In the genomic region with DNA sequence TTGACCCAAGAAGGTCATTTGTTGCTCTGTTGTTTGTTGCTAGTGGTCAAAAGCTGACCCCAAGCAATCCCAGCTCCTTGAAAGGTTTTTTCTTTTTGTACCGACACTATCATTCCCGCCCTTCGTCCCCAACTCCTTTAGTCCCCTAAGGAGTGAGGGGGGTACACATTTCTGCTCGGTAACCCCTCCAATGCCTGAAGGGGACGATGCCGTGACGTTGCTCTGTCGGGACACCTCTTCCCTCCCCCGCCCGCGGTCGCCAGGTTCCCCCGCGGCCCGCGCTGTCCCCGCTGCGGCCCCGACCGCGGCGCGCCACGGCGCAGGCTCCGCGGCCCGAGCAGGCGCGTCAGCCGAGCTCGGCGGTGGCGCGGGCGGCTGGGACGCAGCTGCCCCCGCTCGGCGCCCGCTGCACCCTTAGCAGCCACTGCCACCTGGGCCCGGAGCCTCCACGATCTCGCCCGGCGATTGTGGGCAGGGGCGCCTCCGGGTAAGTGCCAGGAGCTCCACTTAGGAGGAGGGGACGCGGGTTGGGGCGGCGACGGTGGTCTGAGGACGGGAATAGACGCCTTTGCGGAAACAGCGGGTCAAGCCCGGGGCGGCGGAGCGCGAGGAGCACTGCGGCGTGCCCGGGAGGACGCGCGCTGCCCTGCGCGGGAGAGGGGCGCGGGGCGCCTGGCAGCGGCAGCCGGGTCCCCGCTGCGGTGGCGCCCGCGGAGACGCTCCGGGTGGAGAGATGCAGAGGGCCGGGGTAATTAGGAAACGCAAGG, we compare ENCODE assay signal across 8 cellular contexts. TPM values are rescaled to one million over a fixed set of nuclear protein-coding genes. Genes with fewer than 3 reads are reported as not detected.
DNase-seq lines count a peak whose midpoint lies in the region; ATAC-seq and TF ChIP-seq lines count a peak whose summit lies in the region.

Gene GLRB (plus strand): TSS at position 340 of the 767 bp plus-strand sequence. CDS start 1,875 bp downstream, outside the sequence.

- H3K4me3 Mint-ChIP-seq in activated T-cell treated with anti-CD3 and anti-CD28 coated beads, Interleukin-2, amount 50 U/mL, for 4 hours: peak within 1 kb of the TSS; percentile 11
- H3K4me3 Mint-ChIP-seq in activated T-cell treated with anti-CD3 and anti-CD28 coated beads, Interleukin-2, amount 50 U/mL, for 24 hours: no peak within 1 kb of the TSS
- no peak within 1 kb of the TSS for H3K4me3 Mint-ChIP-seq in T-helper 2 cell treated with Interferon-gamma antibody and Interleukin-4, amounts not matched to agents 5 μg/mL and 100 μg/mL, for 36 hours

- H3K27me3 ChIP-seq in body of pancreas: no peaks in the 10 kb centered on the region
- H3K27me3 ChIP-seq in gastrocnemius medialis: no peaks in the 10 kb centered on the region

- H3K36me3 ChIP-seq in body of pancreas (replicated peaks in 1 of 2; ENCODE audit: insufficient read depth in 1 of 2, low read depth in 2 of 2) (no peaks in the 10 kb centered on the region), gastrocnemius medialis (no peaks in the 10 kb centered on the region)

- TF ChIP-seq POLR2A in body of pancreas (IDR thresholded peaks at IDR 0.05) (peak; percentile 41 to 62 (median 62)), gastrocnemius medialis (IDR thresholded peaks at IDR 0.05) (no peak)

- no peaks in the 10 kb centered on the region for H3K9me3 ChIP-seq in body of pancreas
- no peaks in the 10 kb centered on the region for H3K9me3 ChIP-seq in gastrocnemius medialis

- WGBS in body of pancreas, 2 donors: 1 to 7% methylated on average over 10 to 83 of the region's 84 CpGs

- in situ Hi-C loops in gastrocnemius medialis (cut with MboI; ENCODE audit: low sequenced_read_pairs in 4 of 4): no loop called here

- H3K27ac Mint-ChIP-seq in activated T-cell treated with anti-CD3 and anti-CD28 coated beads, Interleukin-2, amount 50 U/mL, for 24 hours: no peak within 1 kb of the TSS
- H3K27ac Mint-ChIP-seq in T-helper 2 cell treated with Interferon-gamma antibody and Interleukin-4, amounts not matched to agents 5 μg/mL and 100 μg/mL, for 36 hours: no peak within 1 kb of the TSS

- H3K27ac ChIP-seq in body of pancreas (peak within 1 kb of the TSS; percentile 27 to 76 (median 70)), gastrocnemius medialis (no peak within 1 kb of the TSS)

- peak within 1 kb of the TSS; percentile 35 to 74 for H3K4me3 ChIP-seq in body of pancreas
- peak within 1 kb of the TSS; percentile 65 for H3K4me3 ChIP-seq in iPS-11a (ENCODE audit: low read depth, low read length)
- peak within 1 kb of the TSS; percentile 62 to 74 (median 68) for H3K4me3 ChIP-seq in gastrocnemius medialis

- peak in 1 of 7 experiments; percentile 17 for TF ChIP-seq CTCF in body of pancreas (IDR thresholded peaks at IDR 0.05)
- no peak for TF ChIP-seq CTCF in gastrocnemius medialis (IDR thresholded peaks at IDR 0.05 in 4 of 5, conservative IDR thresholded peaks at IDR 0.05 in 1 of 5)

- peak in 1 of 2 donors; percentile 23 for ATAC-seq in activated T-cell treated with anti-CD3 and anti-CD28 coated beads, Interleukin-2, amount 50 U/mL, for 4 hours
- peak; percentile 94 for ATAC-seq in body of pancreas
- ATAC-seq in gastrocnemius medialis: peak; percentile 60 to 84
- ATAC-seq in HG02884 (IDR thresholded peaks at IDR 0.05; ENCODE audit: unreplicated experiment): no peak

- H3K4me1 Mint-ChIP-seq in activated T-cell treated with anti-CD3 and anti-CD28 coated beads, Interleukin-2, amount 50 U/mL, for 4 hours (ENCODE audit: low read depth): no peaks in the 10 kb centered on the region
- H3K4me1 Mint-ChIP-seq in activated T-cell treated with anti-CD3 and anti-CD28 coated beads, Interleukin-2, amount 50 U/mL, for 24 hours (ENCODE audit: low read depth): no peaks in the 10 kb centered on the region
- H3K4me1 Mint-ChIP-seq in T-helper 2 cell treated with Interferon-gamma antibody and Interleukin-4, amounts not matched to agents 5 μg/mL and 100 μg/mL, for 36 hours (ENCODE audit: low read depth): no peaks in the 10 kb centered on the region

- H3K4me1 ChIP-seq in body of pancreas (peaks cover 7% of the 10 kb centered on the region), gastrocnemius medialis (no peaks in the 10 kb centered on the region)

- no peak for DNase-seq in activated T-cell treated with anti-CD3 and anti-CD28 coated beads, Interleukin-2, amount 50 U/mL, for 4 hours
- no peak for DNase-seq in activated T-cell treated with anti-CD3 and anti-CD28 coated beads, Interleukin-2, amount 50 U/mL, for 24 hours
- peak; percentile 21 to 61 (median 39) for DNase-seq in body of pancreas
- no peak for DNase-seq in gastrocnemius medialis
- no peak for DNase-seq in T-helper 2 cell treated with Interferon-gamma antibody and Interleukin-4, amounts not matched to agents 5 μg/mL and 100 μg/mL, for 36 hours (ENCODE audit: low spot score)
- DNase-seq in activated T-cell treated with anti-CD3 and anti-CD28 coated beads for 4 hours: no peak

- peaks cover 12% of the 10 kb centered on the region for H3K27me3 Mint-ChIP-seq in activated T-cell treated with anti-CD3 and anti-CD28 coated beads, Interleukin-2, amount 50 U/mL, for 4 hours (ENCODE audit: low read depth)
- H3K27me3 Mint-ChIP-seq in activated T-cell treated with anti-CD3 and anti-CD28 coated beads, Interleukin-2, amount 50 U/mL, for 24 hours: peaks cover 29% of the 10 kb centered on the region
- H3K27me3 Mint-ChIP-seq in T-helper 2 cell treated with Interferon-gamma antibody and Interleukin-4, amounts not matched to agents 5 μg/mL and 100 μg/mL, for 36 hours (ENCODE audit: low read depth): peaks cover 24% of the 10 kb centered on the region

- intact Hi-C loops in body of pancreas (cut with DNase I): no loop called here
- intact Hi-C loops in gastrocnemius medialis (cut with DNase I; ENCODE audit: low total_unique reads): no loop called here

- H3K36me3 Mint-ChIP-seq in activated T-cell treated with anti-CD3 and anti-CD28 coated beads, Interleukin-2, amount 50 U/mL, for 4 hours (ENCODE audit: insufficient read depth): no peaks in the 10 kb centered on the region
- H3K36me3 Mint-ChIP-seq in activated T-cell treated with anti-CD3 and anti-CD28 coated beads, Interleukin-2, amount 50 U/mL, for 24 hours (ENCODE audit: low read depth): no peaks in the 10 kb centered on the region
- H3K36me3 Mint-ChIP-seq in T-helper 2 cell treated with Interferon-gamma antibody and Interleukin-4, amounts not matched to agents 5 μg/mL and 100 μg/mL, for 36 hours (ENCODE audit: low read depth): no peaks in the 10 kb centered on the region

- peaks cover 5% of the 10 kb centered on the region for H3K9me3 Mint-ChIP-seq in activated T-cell treated with anti-CD3 and anti-CD28 coated beads, Interleukin-2, amount 50 U/mL, for 4 hours
- peaks cover 4% of the 10 kb centered on the region for H3K9me3 Mint-ChIP-seq in activated T-cell treated with anti-CD3 and anti-CD28 coated beads, Interleukin-2, amount 50 U/mL, for 24 hours
- no peaks in the 10 kb centered on the region for H3K9me3 Mint-ChIP-seq in T-helper 2 cell treated with Interferon-gamma antibody and Interleukin-4, amounts not matched to agents 5 μg/mL and 100 μg/mL, for 36 hours

RNA-seq across cellular contexts. Expression of gene GLRB, which starts in this region (rescaled TPM):
- total RNA-seq in activated T-cell treated with anti-CD3 and anti-CD28 coated beads, Interleukin-2, amount 50 U/mL, for 4 hours: not detected
- total RNA-seq in body of pancreas (1 to 10 TPM; 3.0 to 7.0 TPM), gastrocnemius medialis (1 to 10 TPM in 2 of 4 donors, under 1 TPM in 2; 0.55 to 2.1 (median 1.4) TPM)

Comparison
In these comparisons a context has a peak if more than half of its experiments do, and no peak if none do; other contexts are left out.
1. DNase-seq: peak in body of pancreas (4 of 4); none in activated T-cell treated with anti-CD3 and anti-CD28 coated beads, Interleukin-2, amount 50 U/mL, for 4 hours (single experiment), activated T-cell treated with anti-CD3 and anti-CD28 coated beads, Interleukin-2, amount 50 U/mL, for 24 hours (single experiment), gastrocnemius medialis (0 of 2), T-helper 2 cell treated with Interferon-gamma antibody and Interleukin-4, amounts not matched to agents 5 μg/mL and 100 μg/mL, for 36 hours (single experiment) and activated T-cell treated with anti-CD3 and anti-CD28 coated beads for 4 hours (single experiment).
2. H3K27ac ChIP-seq: peak in body of pancreas (4 of 4); none in gastrocnemius medialis (0 of 4).
3. POLR2A ChIP-seq: peak in body of pancreas (3 of 3); none in gastrocnemius medialis (0 of 2).
4. Peak in every context shown above with its lines, with median percentiles within 50 percentile points of each other: H3K4me3 ChIP-seq.